ENCODE assay signal across 1 cellular context in the genomic region with DNA sequence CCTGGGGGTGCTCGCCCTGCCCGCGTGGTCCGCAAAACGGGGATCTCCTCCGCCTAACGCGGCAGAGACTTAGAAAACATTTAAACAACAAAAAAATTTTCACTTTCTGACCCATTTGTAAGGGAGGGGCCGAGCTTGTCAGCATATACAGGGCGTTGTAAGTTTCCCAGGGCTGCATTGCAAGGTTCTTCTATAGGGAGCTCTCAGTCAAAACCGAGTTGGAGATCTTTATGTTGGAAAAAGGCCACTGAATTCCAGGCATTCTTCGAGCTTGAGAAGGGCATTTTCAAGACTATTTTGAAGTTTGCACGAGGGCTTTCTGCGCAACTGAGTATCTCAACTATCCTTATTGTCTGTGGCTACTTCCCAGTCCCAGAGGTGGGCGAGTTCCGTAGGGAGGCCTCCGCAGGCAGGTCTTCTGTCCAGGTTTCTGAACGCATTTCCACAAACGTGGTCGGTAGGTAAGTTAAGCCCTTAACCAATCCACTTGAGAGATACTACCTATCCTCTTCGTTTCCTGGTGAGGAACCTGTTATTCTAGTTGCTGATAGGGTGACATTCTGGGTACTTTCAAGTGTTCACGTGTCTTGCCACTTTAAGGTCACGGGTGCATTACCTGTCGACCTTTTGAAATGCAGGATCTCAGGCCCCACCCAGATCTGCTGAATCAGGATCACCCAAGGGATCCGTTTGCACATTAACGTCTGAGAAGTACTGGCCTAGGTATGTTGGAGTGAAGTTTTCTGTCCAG.
TF ChIP-seq lines count a peak whose summit lies in the region.

No MANE protein-coding gene starts in this region.

TF ChIP-seq in GM23338, 12 proteins besides CTCF, POLR2A, EP300 and RAD21 (continued from another document):
- TF ChIP-seq EZH2phosphoT487 (IDR thresholded peaks at IDR 0.05; ENCODE audit: unreplicated experiment) (no peak), CREB1 (CRISPR knock-in tag; IDR thresholded peaks at IDR 0.05; ENCODE audit: low read depth) (no peak), JUNB (IDR thresholded peaks at IDR 0.05; ENCODE audit: unreplicated experiment) (no peak), STAT1 (IDR thresholded peaks at IDR 0.05; ENCODE audit: unreplicated experiment) (no peak)
